Comparison of ENCODE assay signal across 8 cellular contexts in genomic region chr7:143884978-143885559, GRCh38. TPM values are rescaled to one million over a fixed set of nuclear protein-coding genes. Genes with fewer than 3 reads are reported as not detected.
DNase-seq lines count a peak whose midpoint lies in the region; ATAC-seq, FAIRE-seq and TF ChIP-seq lines count a peak whose summit lies in the region.

No MANE protein-coding gene starts in this region.

- RAD21 ChIA-PET in GM12878 (lab: Charles Lee; ENCODE audit: unreplicated experiment), result interaction anchor here (1.1 kb wide), 1 partner anchor 17 kb away, joined by 4 read pairs; the partner anchor contains the start of gene TCAF1

- peak overlapping the region; percentile 57 for H3K4me2 ChIP-seq in GM12878 (ENCODE audit: control insufficient read depth, insufficient read depth)

- peak; percentile 86 for DNase-seq in GM13976 (ENCODE audit: low spot score)
- DNase-seq in GM12878 (ENCODE audit: low read depth, low spot score), result no peak
- no peak for DNase-seq in skeletal muscle cell (ENCODE audit: low read depth)
- no peak for DNase-seq in SKM-1 (lab: John Stamatoyannopoulos, UW; ENCODE audit: unreplicated experiment)

- ATAC-seq in GM21786 (IDR thresholded peaks at IDR 0.05; ENCODE audit: unreplicated experiment) (peak; percentile 78), GM12878 (peak; percentile 92), GM18873 (IDR thresholded peaks at IDR 0.05; ENCODE audit: low FRiP score, unreplicated experiment) (no peak)

- POLR2A ChIA-PET in GM12878 (lab: Charles Lee), result interaction anchor here (1.4 kb wide), 1 partner anchor 17 kb away, joined by 5 read pairs; the partner anchor contains the start of gene TCAF1

- WGBS in GM12878 (ENCODE audit: insufficient coverage, insufficient replicate concordance, low lambda C conversion rate, missing lambda C conversion rate), result 2% methylated on average over 38 of the region's 38 CpGs

- SMC1A ChIA-PET in GM12878 (lab: Charles Lee; ENCODE audit: uncharacterized antibody, unreplicated experiment), result interaction anchor here (0.7 to 2.1 kb wide), 2 partner anchors 11 to 17 kb away, joined by 4 to 8 read pairs; partner anchors contain the start of gene TCAF1

- intact Hi-C loops in GM12878 (cut with micrococcal nuclease; ENCODE audit: unreplicated experiment), result no loop called here

- H3K4me3 ChIP-seq in GM12878 (peak overlapping the region; percentile 53; the same call in 1 of the 2 replicates), iPS-11a (ENCODE audit: low read depth, low read length) (peak overlapping the region; percentile 59), skeletal muscle cell (ENCODE audit: low read depth, low read length) (peak overlapping the region; percentile 74)

- H3K27ac ChIP-seq in KOPT-K1 (ENCODE audit: low read depth, low read length, poor library complexity, severe bottlenecking) (peak overlapping the region; percentile 39), GM12878 (ENCODE audit: control insufficient read depth, insufficient read depth) (no peak overlapping the region)

- H3K9me3 ChIP-seq in KOPT-K1 (ENCODE audit: insufficient read depth, low read length, poor library complexity, severe bottlenecking) (peaks cover 14% of the 10 kb centered on the region), GM12878 (replicated peaks; ENCODE audit: control insufficient read depth, insufficient read depth, low read length) (no peaks in the 10 kb centered on the region; the same call in 2 of the 3 replicates)

- CTCF ChIA-PET in GM12878 (lab: Yijun Ruan, JAX), result interaction anchor here (0.7 to 2.9 kb wide), 4 partner anchors 12 to 243 kb away, joined by 3 to 10 read pairs (median 6); partner anchors contain the start of gene TCAF1

- no peaks in the 10 kb centered on the region for H3K27me3 ChIP-seq in GM12878 (replicated peaks in 1 of 2; ENCODE audit: control insufficient read depth in 2 of 2, insufficient read depth in 2 of 2, low read length in 1 of 2)

- TF ChIP-seq POLR2A in GM12878 (IDR thresholded peaks at IDR 0.05; ENCODE audit: low read depth, low read length), result no peak

- no peaks in the 10 kb centered on the region for H4K20me1 ChIP-seq in GM12878 (ENCODE audit: control insufficient read depth, insufficient read depth)

- in situ Hi-C loops in GM13976 (cut with MboI; ENCODE audit: low sequenced_read_pairs, unreplicated experiment), result no loop called here
- in situ Hi-C loops in GM12878 (cut with MboI), result no loop called here

- TF ChIP-seq CTCF in GM13976 (IDR thresholded peaks at IDR 0.05; ENCODE audit: borderline replicate concordance, control extremely low read depth, extremely low read depth, insufficient read depth, missing control alignments), result no peak
- no peak for TF ChIP-seq CTCF in GM12878 (IDR thresholded peaks at IDR 0.05 in 2 of 3, conservative IDR thresholded peaks at IDR 0.05 in 1 of 3; ENCODE audit: control insufficient read depth in 2 of 3, extremely low read depth in 1 of 3, insufficient read depth in 1 of 3, low read depth in 3 of 3, low read length in 3 of 3)

- H3K36me3 ChIP-seq in KOPT-K1 (ENCODE audit: insufficient read depth, low read length), result no peaks in the 10 kb centered on the region
- H3K36me3 ChIP-seq in GM12878 (ENCODE audit: control insufficient read depth in 2 of 2, insufficient read depth in 2 of 2, low read length in 1 of 2), result no peaks in the 10 kb centered on the region

- peak overlapping the region; percentile 64 for H2AFZ ChIP-seq in GM12878 (ENCODE audit: control insufficient read depth, low read depth, low read length)

- H3K4me1 ChIP-seq in GM12878 (ENCODE audit: control insufficient read depth, insufficient read depth, low read length), result peaks cover 6% of the 10 kb centered on the region; the same call in 1 of the 2 replicates

- BruUV-seq in GM12878 (replicated peaks; lab: Mats Ljungman, UMichigan), result no TSS peak

- no peak overlapping the region; the same call in 1 of the 2 replicates for H3K9ac ChIP-seq in GM12878 (ENCODE audit: control insufficient read depth, insufficient read depth, low read length)

- H3K79me2 ChIP-seq in GM12878 (ENCODE audit: control insufficient read depth, insufficient read depth, low read length), result no peaks in the 10 kb centered on the region

- FAIRE-seq in GM12878 (lab: Jason Lieb, UNC), result no peak

- no peak for TF ChIP-seq RAD21 in GM12878 (IDR thresholded peaks at IDR 0.05; ENCODE audit: insufficient read depth, low read depth, low read length)

- TF ChIP-seq EP300 in GM12878 (IDR thresholded peaks at IDR 0.05; ENCODE audit: borderline replicate concordance in 1 of 2, control insufficient read depth in 1 of 2, low read depth in 2 of 2, low read length in 2 of 2), result no peak

TF ChIP-seq in GM12878, 131 proteins besides CTCF, POLR2A, EP300 and RAD21:
- TF ChIP-seq PKNOX1 (IDR thresholded peaks at IDR 0.05) (peak; percentile 57), EGR1 (IDR thresholded peaks at IDR 0.05; ENCODE audit: borderline replicate concordance in 1 of 2, low read depth in 2 of 2, low read length in 2 of 2) (peak in 1 of 2 experiments; percentile 81; a peak in 2 of 3 replicates)
- TF ChIP-seq, protein P1, sequence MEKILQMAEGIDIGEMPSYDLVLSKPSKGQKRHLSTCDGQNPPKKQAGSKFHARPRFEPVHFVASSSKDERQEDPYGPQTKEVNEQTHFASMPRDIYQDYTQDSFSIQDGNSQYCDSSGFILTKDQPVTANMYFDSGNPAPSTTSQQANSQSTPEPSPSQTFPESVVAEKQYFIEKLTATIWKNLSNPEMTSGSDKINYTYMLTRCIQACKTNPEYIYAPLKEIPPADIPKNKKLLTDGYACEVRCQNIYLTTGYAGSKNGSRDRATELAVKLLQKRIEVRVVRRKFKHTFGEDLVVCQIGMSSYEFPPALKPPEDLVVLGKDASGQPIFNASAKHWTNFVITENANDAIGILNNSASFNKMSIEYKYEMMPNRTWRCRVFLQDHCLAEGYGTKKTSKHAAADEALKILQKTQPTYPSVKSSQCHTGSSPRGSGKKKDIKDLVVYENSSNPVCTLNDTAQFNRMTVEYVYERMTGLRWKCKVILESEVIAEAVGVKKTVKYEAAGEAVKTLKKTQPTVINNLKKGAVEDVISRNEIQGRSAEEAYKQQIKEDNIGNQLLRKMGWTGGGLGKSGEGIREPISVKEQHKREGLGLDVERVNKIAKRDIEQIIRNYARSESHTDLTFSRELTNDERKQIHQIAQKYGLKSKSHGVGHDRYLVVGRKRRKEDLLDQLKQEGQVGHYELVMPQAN (conservative IDR thresholded peaks at IDR 0.05), result no peak

RNA-seq across cellular contexts. Expression of gene TCAF1, which starts 16.9 kb away (rescaled TPM):
- total RNA-seq in GM12878 (2013; cell fraction: nucleolus; rRNA removed), result 23.8 and 29.6 TPM in 2 replicates
- total RNA-seq in GM12878 (2014; rRNA removed) (7.8 and 8.0 TPM in 2 replicates), GM12878 (2014; rRNA removed; fragmentation: Illumina TruSeq; extraction: Trizol) (8.0 and 8.3 TPM in 2 replicates), GM12878 (2021) (14.1 and 16.3 TPM in 2 replicates)
- polyA plus RNA-seq in GM12878 (2011; ENCODE audit: low read depth), result 6.2 TPM
- polyA plus RNA-seq in GM12878 (2011; rRNA removed) (7.2 and 9.1 TPM in 2 replicates), GM12878 (2014; fragmentation: Illumina TruSeq; extraction: Trizol) (12.6 and 14.0 TPM in 2 replicates), GM12878 (2014; fragmentation: Nextera tagmentation; extraction: Ambion mirVana) (1 to 10 TPM; 2.2 to 3.2 TPM), GM12878 (2014; rRNA removed) (6.4 and 6.9 TPM in 2 replicates), GM12878 (2016; fragmentation: Nextera tagmentation; extraction: Ambion mirVana) (1 to 10 TPM; 6.2 to 8.3 TPM)
- 8.2 and 12.3 TPM in 2 replicates for polyA plus RNA-seq in GM12878 (2011; cell fraction: cytosol; rRNA removed)
- 11.1 and 12.6 TPM in 2 replicates for polyA plus RNA-seq in GM12878 (2011; cell fraction: nucleus; rRNA removed)
- polyA plus RNA-seq in GM12878 (2012), result 6.6 and 8.1 TPM in 2 replicates
- polyA minus RNA-seq in GM12878 (2011; rRNA and poly(A)+ RNA removed), result 27.3 and 32.1 TPM in 2 replicates
- 4.2 and 5.2 TPM in 2 replicates for polyA minus RNA-seq in GM12878 (2011; cell fraction: cytosol; rRNA and poly(A)+ RNA removed)
- polyA minus RNA-seq in GM12878 (2011; cell fraction: nucleus; rRNA and poly(A)+ RNA removed), result 8.5 and 12.0 TPM in 2 replicates

RNA-seq across cellular contexts. Expression of gene OR2F2, which starts 50.0 kb away (rescaled TPM):
- not detected in 2 replicates for total RNA-seq in GM12878 (2013; cell fraction: nucleolus; rRNA removed)
- total RNA-seq in GM12878 (2014; rRNA removed), result not detected in 2 replicates
- total RNA-seq in GM12878 (2014; rRNA removed; fragmentation: Illumina TruSeq; extraction: Trizol), result not detected in 2 replicates
- not detected in 2 replicates for total RNA-seq in GM12878 (2021)
- polyA plus RNA-seq in GM12878 (2011; ENCODE audit: low read depth), result not detected
- not detected in 2 replicates for polyA plus RNA-seq in GM12878 (2011; rRNA removed)
- not detected in 2 replicates for polyA plus RNA-seq in GM12878 (2011; cell fraction: cytosol; rRNA removed)
- not detected in 2 replicates for polyA plus RNA-seq in GM12878 (2011; cell fraction: nucleus; rRNA removed)
- polyA plus RNA-seq in GM12878 (2012), result not detected in 2 replicates
- polyA plus RNA-seq in GM12878 (2014; fragmentation: Illumina TruSeq; extraction: Trizol), result not detected in 2 replicates
- polyA plus RNA-seq in GM12878 (2014; fragmentation: Nextera tagmentation; extraction: Ambion mirVana), result not detected
- polyA plus RNA-seq in GM12878 (2014; rRNA removed), result not detected in 2 replicates
- polyA plus RNA-seq in GM12878 (2016; fragmentation: Nextera tagmentation; extraction: Ambion mirVana), result not detected
- polyA minus RNA-seq in GM12878 (2011; rRNA and poly(A)+ RNA removed), result not detected in 2 replicates
- polyA minus RNA-seq in GM12878 (2011; cell fraction: cytosol; rRNA and poly(A)+ RNA removed), result not detected in 2 replicates
- polyA minus RNA-seq in GM12878 (2011; cell fraction: nucleus; rRNA and poly(A)+ RNA removed), result not detected in 2 replicates
